In the genomic region with DNA sequence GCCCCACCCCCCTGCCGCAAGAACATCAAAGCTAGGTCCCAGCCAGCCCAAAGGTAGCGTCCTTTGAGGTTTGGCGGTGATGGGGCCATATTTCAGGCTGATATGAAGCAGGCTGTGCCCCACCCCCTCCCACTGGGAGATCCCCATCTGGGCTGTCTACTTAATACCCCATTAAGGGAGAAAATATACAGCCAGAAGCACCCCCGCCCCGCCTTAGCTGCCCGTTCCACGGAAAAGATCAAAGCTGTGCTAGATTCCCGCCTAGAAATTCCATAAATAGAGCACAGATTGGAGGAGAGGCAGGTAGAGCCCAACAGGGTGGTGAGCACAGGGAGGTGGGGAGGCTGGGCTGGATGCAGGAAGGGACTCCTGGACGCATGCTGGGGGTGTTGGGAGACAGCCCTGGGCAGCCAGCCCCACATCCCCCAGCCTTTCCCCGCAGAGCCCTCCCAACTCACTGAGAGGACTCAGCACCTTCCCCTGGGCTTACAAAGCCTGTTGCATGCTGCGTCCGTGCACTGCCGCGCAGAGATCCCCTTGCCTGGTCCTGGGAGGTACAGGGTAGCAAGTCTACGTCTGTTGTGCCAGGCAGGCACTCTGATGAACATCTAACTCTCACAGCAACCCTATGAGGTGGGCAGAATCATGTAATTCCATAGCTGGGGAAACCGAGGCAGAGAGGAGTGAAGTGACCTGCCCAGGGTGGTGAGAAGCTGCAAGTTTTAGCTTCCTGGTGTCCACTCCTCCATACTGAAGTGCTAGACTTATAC, we compare ENCODE assay signal across 1 cellular context.
TF ChIP-seq lines count a peak whose summit lies in the region.

No MANE protein-coding gene starts in this region.

TF ChIP-seq in HepG2, 621 proteins besides CTCF, POLR2A, EP300 and RAD21 (continued from another document):
- TF ChIP-seq ZNF605 (CRISPR knock-in tag; IDR thresholded peaks at IDR 0.05) (no peak), CBFB (CRISPR knock-in tag; IDR thresholded peaks at IDR 0.05) (no peak), RNF2 (conservative IDR thresholded peaks at IDR 0.05; ENCODE audit: low read depth) (no peak), ZNF101 (CRISPR knock-in tag; IDR thresholded peaks at IDR 0.05; ENCODE audit: borderline replicate concordance, low read depth) (no peak), STAT6 (CRISPR knock-in tag; IDR thresholded peaks at IDR 0.05; ENCODE audit: borderline replicate concordance) (no peak), TCF7L2 (IDR thresholded peaks at IDR 0.05; ENCODE audit: low read depth, low read length) (peak; percentile 69), NCOA2 (CRISPR knock-in tag; IDR thresholded peaks at IDR 0.05) (0 out of 2 replicates have a peak, but pooled peaks have one; percentile 17), PHF21A (CRISPR knock-in tag; IDR thresholded peaks at IDR 0.05) (peak; percentile 52; the same call in 1 of the 2 replicates), HNRNPL (IDR thresholded peaks at IDR 0.05; ENCODE audit: low read depth, low read length) (0 out of 2 replicates have a peak, but pooled peaks have one; percentile 44), TCF7 (IDR thresholded peaks at IDR 0.05; ENCODE audit: low read depth) (peak; percentile 88), GFI1 (CRISPR knock-in tag; IDR thresholded peaks at IDR 0.05; ENCODE audit: borderline replicate concordance) (peak; percentile 97), HNF4G (IDR thresholded peaks at IDR 0.05; ENCODE audit: borderline replicate concordance, low read depth, low read length) (peak; percentile 32; the same call in 1 of the 2 replicates), HNF4G (CRISPR knock-in tag; IDR thresholded peaks at IDR 0.05; ENCODE audit: borderline replicate concordance, low read depth) (no peak), SP5 (CRISPR knock-in tag; IDR thresholded peaks at IDR 0.05; ENCODE audit: borderline replicate concordance, low read depth) (0 out of 2 replicates have a peak, but pooled peaks have one; percentile 16)
- TF ChIP-seq, protein P1, sequence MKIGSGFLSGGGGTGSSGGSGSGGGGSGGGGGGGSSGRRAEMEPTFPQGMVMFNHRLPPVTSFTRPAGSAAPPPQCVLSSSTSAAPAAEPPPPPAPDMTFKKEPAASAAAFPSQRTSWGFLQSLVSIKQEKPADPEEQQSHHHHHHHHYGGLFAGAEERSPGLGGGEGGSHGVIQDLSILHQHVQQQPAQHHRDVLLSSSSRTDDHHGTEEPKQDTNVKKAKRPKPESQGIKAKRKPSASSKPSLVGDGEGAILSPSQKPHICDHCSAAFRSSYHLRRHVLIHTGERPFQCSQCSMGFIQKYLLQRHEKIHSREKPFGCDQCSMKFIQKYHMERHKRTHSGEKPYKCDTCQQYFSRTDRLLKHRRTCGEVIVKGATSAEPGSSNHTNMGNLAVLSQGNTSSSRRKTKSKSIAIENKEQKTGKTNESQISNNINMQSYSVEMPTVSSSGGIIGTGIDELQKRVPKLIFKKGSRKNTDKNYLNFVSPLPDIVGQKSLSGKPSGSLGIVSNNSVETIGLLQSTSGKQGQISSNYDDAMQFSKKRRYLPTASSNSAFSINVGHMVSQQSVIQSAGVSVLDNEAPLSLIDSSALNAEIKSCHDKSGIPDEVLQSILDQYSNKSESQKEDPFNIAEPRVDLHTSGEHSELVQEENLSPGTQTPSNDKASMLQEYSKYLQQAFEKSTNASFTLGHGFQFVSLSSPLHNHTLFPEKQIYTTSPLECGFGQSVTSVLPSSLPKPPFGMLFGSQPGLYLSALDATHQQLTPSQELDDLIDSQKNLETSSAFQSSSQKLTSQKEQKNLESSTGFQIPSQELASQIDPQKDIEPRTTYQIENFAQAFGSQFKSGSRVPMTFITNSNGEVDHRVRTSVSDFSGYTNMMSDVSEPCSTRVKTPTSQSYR (CRISPR knock-in tag; IDR thresholded peaks at IDR 0.05; ENCODE audit: borderline replicate concordance): peak; percentile 87
- TF ChIP-seq, protein P2, sequence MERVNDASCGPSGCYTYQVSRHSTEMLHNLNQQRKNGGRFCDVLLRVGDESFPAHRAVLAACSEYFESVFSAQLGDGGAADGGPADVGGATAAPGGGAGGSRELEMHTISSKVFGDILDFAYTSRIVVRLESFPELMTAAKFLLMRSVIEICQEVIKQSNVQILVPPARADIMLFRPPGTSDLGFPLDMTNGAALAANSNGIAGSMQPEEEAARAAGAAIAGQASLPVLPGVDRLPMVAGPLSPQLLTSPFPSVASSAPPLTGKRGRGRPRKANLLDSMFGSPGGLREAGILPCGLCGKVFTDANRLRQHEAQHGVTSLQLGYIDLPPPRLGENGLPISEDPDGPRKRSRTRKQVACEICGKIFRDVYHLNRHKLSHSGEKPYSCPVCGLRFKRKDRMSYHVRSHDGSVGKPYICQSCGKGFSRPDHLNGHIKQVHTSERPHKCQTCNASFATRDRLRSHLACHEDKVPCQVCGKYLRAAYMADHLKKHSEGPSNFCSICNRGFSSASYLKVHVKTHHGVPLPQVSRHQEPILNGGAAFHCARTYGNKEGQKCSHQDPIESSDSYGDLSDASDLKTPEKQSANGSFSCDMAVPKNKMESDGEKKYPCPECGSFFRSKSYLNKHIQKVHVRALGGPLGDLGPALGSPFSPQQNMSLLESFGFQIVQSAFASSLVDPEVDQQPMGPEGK (CRISPR knock-in tag; IDR thresholded peaks at IDR 0.05): peak; percentile 48; the same call in 1 of the 2 replicates
- TF ChIP-seq, protein P3, sequence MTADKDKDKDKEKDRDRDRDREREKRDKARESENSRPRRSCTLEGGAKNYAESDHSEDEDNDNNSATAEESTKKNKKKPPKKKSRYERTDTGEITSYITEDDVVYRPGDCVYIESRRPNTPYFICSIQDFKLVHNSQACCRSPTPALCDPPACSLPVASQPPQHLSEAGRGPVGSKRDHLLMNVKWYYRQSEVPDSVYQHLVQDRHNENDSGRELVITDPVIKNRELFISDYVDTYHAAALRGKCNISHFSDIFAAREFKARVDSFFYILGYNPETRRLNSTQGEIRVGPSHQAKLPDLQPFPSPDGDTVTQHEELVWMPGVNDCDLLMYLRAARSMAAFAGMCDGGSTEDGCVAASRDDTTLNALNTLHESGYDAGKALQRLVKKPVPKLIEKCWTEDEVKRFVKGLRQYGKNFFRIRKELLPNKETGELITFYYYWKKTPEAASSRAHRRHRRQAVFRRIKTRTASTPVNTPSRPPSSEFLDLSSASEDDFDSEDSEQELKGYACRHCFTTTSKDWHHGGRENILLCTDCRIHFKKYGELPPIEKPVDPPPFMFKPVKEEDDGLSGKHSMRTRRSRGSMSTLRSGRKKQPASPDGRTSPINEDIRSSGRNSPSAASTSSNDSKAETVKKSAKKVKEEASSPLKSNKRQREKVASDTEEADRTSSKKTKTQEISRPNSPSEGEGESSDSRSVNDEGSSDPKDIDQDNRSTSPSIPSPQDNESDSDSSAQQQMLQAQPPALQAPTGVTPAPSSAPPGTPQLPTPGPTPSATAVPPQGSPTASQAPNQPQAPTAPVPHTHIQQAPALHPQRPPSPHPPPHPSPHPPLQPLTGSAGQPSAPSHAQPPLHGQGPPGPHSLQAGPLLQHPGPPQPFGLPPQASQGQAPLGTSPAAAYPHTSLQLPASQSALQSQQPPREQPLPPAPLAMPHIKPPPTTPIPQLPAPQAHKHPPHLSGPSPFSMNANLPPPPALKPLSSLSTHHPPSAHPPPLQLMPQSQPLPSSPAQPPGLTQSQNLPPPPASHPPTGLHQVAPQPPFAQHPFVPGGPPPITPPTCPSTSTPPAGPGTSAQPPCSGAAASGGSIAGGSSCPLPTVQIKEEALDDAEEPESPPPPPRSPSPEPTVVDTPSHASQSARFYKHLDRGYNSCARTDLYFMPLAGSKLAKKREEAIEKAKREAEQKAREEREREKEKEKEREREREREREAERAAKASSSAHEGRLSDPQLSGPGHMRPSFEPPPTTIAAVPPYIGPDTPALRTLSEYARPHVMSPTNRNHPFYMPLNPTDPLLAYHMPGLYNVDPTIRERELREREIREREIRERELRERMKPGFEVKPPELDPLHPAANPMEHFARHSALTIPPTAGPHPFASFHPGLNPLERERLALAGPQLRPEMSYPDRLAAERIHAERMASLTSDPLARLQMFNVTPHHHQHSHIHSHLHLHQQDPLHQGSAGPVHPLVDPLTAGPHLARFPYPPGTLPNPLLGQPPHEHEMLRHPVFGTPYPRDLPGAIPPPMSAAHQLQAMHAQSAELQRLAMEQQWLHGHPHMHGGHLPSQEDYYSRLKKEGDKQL (CRISPR knock-in tag; IDR thresholded peaks at IDR 0.05; ENCODE audit: low read depth): no peak
- TF ChIP-seq, protein P4, sequence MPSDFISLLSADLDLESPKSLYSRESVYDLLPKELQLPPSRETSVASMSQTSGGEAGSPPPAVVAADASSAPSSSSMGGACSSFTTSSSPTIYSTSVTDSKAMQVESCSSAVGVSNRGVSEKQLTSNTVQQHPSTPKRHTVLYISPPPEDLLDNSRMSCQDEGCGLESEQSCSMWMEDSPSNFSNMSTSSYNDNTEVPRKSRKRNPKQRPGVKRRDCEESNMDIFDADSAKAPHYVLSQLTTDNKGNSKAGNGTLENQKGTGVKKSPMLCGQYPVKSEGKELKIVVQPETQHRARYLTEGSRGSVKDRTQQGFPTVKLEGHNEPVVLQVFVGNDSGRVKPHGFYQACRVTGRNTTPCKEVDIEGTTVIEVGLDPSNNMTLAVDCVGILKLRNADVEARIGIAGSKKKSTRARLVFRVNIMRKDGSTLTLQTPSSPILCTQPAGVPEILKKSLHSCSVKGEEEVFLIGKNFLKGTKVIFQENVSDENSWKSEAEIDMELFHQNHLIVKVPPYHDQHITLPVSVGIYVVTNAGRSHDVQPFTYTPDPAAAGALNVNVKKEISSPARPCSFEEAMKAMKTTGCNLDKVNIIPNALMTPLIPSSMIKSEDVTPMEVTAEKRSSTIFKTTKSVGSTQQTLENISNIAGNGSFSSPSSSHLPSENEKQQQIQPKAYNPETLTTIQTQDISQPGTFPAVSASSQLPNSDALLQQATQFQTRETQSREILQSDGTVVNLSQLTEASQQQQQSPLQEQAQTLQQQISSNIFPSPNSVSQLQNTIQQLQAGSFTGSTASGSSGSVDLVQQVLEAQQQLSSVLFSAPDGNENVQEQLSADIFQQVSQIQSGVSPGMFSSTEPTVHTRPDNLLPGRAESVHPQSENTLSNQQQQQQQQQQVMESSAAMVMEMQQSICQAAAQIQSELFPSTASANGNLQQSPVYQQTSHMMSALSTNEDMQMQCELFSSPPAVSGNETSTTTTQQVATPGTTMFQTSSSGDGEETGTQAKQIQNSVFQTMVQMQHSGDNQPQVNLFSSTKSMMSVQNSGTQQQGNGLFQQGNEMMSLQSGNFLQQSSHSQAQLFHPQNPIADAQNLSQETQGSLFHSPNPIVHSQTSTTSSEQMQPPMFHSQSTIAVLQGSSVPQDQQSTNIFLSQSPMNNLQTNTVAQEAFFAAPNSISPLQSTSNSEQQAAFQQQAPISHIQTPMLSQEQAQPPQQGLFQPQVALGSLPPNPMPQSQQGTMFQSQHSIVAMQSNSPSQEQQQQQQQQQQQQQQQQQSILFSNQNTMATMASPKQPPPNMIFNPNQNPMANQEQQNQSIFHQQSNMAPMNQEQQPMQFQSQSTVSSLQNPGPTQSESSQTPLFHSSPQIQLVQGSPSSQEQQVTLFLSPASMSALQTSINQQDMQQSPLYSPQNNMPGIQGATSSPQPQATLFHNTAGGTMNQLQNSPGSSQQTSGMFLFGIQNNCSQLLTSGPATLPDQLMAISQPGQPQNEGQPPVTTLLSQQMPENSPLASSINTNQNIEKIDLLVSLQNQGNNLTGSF (CRISPR knock-in tag; IDR thresholded peaks at IDR 0.05): no peak
